16 cellular contexts compared by ENCODE assay signal in the genomic region with DNA sequence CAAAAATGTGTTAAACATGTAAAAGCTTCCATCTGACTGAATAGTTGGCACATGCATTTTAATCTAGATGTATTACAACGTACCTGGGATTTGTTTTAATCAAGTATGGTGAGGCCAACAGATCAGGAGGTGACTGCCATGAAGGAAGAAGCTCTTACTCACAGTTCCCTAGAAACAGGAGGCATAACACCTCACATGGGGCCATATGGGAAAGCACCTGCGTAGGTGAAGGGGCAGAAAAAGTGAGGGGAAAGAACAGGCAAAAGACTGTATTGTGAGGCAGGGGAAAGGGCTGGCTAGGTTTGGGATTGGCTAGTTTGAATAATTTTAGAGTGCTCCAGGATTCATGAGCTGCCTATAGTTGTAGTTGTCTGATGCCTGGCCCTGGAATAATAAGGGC. TPM values are rescaled to one million over a fixed set of nuclear protein-coding genes. Genes with fewer than 3 reads are reported as not detected.
DNase-seq lines count a peak whose midpoint lies in the region; ATAC-seq, FAIRE-seq and TF ChIP-seq lines count a peak whose summit lies in the region.
"Had no signal": no experiment of that assay in that cellular context is flagged by ENCODE, and none has a peak within 500 bp of the region (broad histone marks: within the 10 kb centered on the region; RNA-seq: fewer than 3 reads in every experiment).

No MANE protein-coding gene starts in this region.

- peak overlapping the region; percentile 67 for H3K27ac Mint-ChIP-seq in activated CD4-positive, alpha-beta T cell treated with anti-CD3 and anti-CD28 coated beads, Interleukin-2, amount 10 ng/mL, durations not matched to agents 24 days and 14 days
- H3K27ac Mint-ChIP-seq in stimulated activated effector memory CD8-positive, alpha-beta T cell treated with anti-CD3 and anti-CD28 coated beads, Interleukin-12 subunit alpha, Interleukin-12 subunit beta, amount 100 ng/mL, for 72 hours, result peak overlapping the region; percentile 86
- peak overlapping the region in 2 of 7 donors; percentile 25 to 36 for H3K27ac Mint-ChIP-seq in CD4-positive, alpha-beta memory T cell

- no peak for ATAC-seq in stimulated activated effector memory CD8-positive, alpha-beta T cell treated with anti-CD3 and anti-CD28 coated beads, Interleukin-12 subunit alpha, Interleukin-12 subunit beta, amount 100 ng/mL, for 72 hours
- no peak for ATAC-seq in HepG2
- ATAC-seq: effector memory CD8-positive, alpha-beta T cell had no signal

- in situ Hi-C loops in HepG2 (cut with HindIII; ENCODE audit: extremely low pct_ligation_motif_present, low pct_unique_long_range_greater_than_20kb), result no loop called here

- no TSS peak for BruUV-seq in HepG2 (replicated peaks; lab: Mats Ljungman, UMichigan)

- H3K36me3 Mint-ChIP-seq in activated CD4-positive, alpha-beta T cell treated with anti-CD3 and anti-CD28 coated beads, Interleukin-2, amount 10 ng/mL, durations not matched to agents 24 days and 14 days (ENCODE audit: low read depth), result peaks cover 39% of the 10 kb centered on the region
- H3K36me3 Mint-ChIP-seq in stimulated activated effector memory CD8-positive, alpha-beta T cell treated with anti-CD3 and anti-CD28 coated beads, Interleukin-12 subunit alpha, Interleukin-12 subunit beta, amount 100 ng/mL, for 72 hours, result no peaks in the 10 kb centered on the region
- H3K36me3 Mint-ChIP-seq in CD4-positive, alpha-beta memory T cell, result peaks cover 25 to 28% of the 10 kb centered on the region in 2 donors

- H3K27ac ChIP-seq in RWPE1 (peak overlapping the region; percentile 40), esophagus (ENCODE audit: low read depth in 2 of 2, low read length in 1 of 2) (peak overlapping the region; percentile 52 to 56), HepG2 (ENCODE audit: extremely low read length, insufficient read depth, low read length) (no peak overlapping the region)
- H3K27ac ChIP-seq in CD4-positive, alpha-beta memory T cell (ENCODE audit: low read depth, low read length), result no peak overlapping the region

- TF ChIP-seq RAD21 in HepG2 (CRISPR knock-in tag; IDR thresholded peaks at IDR 0.05), result no peak

- no peak overlapping the region for H3K9ac ChIP-seq in HepG2 (ENCODE audit: insufficient read depth, low read depth, low read length)

- WGBS in esophagus, 2 donors, result 79 to 80% methylated on average over 2 of the region's 2 CpGs
- WGBS in HepG2 (ENCODE audit: low lambda C conversion rate), result 90% methylated on average over 2 of the region's 2 CpGs

- no peak for DNase-seq in activated CD4-positive, alpha-beta T cell treated with anti-CD3 and anti-CD28 coated beads, Interleukin-2, amount 10 ng/mL, durations not matched to agents 24 days and 14 days
- no peak for DNase-seq in activated CD4-positive, alpha-beta T cell treated with anti-CD3 and anti-CD28 coated beads for 4 hours
- DNase-seq in RWPE1 (ENCODE audit: low spot score), result no peak
- DNase-seq in stimulated activated effector memory CD8-positive, alpha-beta T cell treated with anti-CD3 and anti-CD28 coated beads, Interleukin-12 subunit alpha, Interleukin-12 subunit beta, amount 100 ng/mL, for 72 hours (ENCODE audit: low spot score in 2 of 2), result no peak
- DNase-seq in CD4-positive, alpha-beta memory T cell, result no peak
- DNase-seq in NCI-H1436 treated with DMSO at 0.1 percent for 48 hours (lab: John Stamatoyannopoulos, UW), result no peak
- no peak for DNase-seq in HepG2 (ENCODE audit: low spot score)
- DNase-seq: amniotic stem cell; CD8-positive, alpha-beta memory T cell; effector memory CD8-positive, alpha-beta T cell; EL; KBM-7; NCI-H2081 treated with DMSO at 0.1 percent for 48 hours; NCI-H524; uterus had no signal

- H3K79me2 ChIP-seq in HepG2 (ENCODE audit: insufficient read depth, low read length), result no peaks in the 10 kb centered on the region

- peak overlapping the region; percentile 13 for H3K4me3 Mint-ChIP-seq in activated CD4-positive, alpha-beta T cell treated with anti-CD3 and anti-CD28 coated beads, Interleukin-2, amount 10 ng/mL, durations not matched to agents 24 days and 14 days
- H3K4me3 Mint-ChIP-seq in stimulated activated effector memory CD8-positive, alpha-beta T cell treated with anti-CD3 and anti-CD28 coated beads, Interleukin-12 subunit alpha, Interleukin-12 subunit beta, amount 100 ng/mL, for 72 hours, result peak overlapping the region; percentile 30
- H3K4me3 Mint-ChIP-seq in CD4-positive, alpha-beta memory T cell, result peak overlapping the region in 4 of 8 donors; percentile 18 to 48 (median 43)

- H3K9me3 ChIP-seq in esophagus (ENCODE audit: control insufficient read depth in 2 of 2, insufficient read depth in 1 of 2, low read depth in 1 of 2, low read length in 1 of 2) (no peaks in the 10 kb centered on the region), HepG2 (ENCODE audit: low read length) (no peaks in the 10 kb centered on the region)
- no peaks in the 10 kb centered on the region for H3K9me3 ChIP-seq in CD4-positive, alpha-beta memory T cell (ENCODE audit: control insufficient read depth in 1 of 2, low read length in 2 of 2)
- H3K9me3 ChIP-seq: uterus had no signal

- no peak for FAIRE-seq in HepG2 (lab: Jason Lieb, UNC)

- H3K27me3 Mint-ChIP-seq in activated CD4-positive, alpha-beta T cell treated with anti-CD3 and anti-CD28 coated beads, Interleukin-2, amount 10 ng/mL, durations not matched to agents 24 days and 14 days, result no peaks in the 10 kb centered on the region
- no peaks in the 10 kb centered on the region for H3K27me3 Mint-ChIP-seq in CD4-positive, alpha-beta memory T cell
- H3K27me3 Mint-ChIP-seq: CD8-positive, alpha-beta memory T cell; effector memory CD8-positive, alpha-beta T cell had no signal

- H3K4me1 Mint-ChIP-seq in activated CD4-positive, alpha-beta T cell treated with anti-CD3 and anti-CD28 coated beads, Interleukin-2, amount 10 ng/mL, durations not matched to agents 24 days and 14 days, result peaks cover 67% of the 10 kb centered on the region
- H3K4me1 Mint-ChIP-seq in stimulated activated effector memory CD8-positive, alpha-beta T cell treated with anti-CD3 and anti-CD28 coated beads, Interleukin-12 subunit alpha, Interleukin-12 subunit beta, amount 100 ng/mL, for 72 hours, result peaks cover 78% of the 10 kb centered on the region
- H3K4me1 Mint-ChIP-seq in CD4-positive, alpha-beta memory T cell, result peaks cover 48 to 86% (median 75%) of the 10 kb centered on the region in 4 donors

- H3K4me3 ChIP-seq in esophagus (ENCODE audit: low read depth in 1 of 2, low read length in 2 of 2), result no peak overlapping the region
- no peak overlapping the region for H3K4me3 ChIP-seq in CD4-positive, alpha-beta memory T cell (ENCODE audit: low read length in 2 of 2)
- H3K4me3 ChIP-seq in HepG2 (replicated peaks in 1 of 3; ENCODE audit: insufficient read depth in 1 of 3, low read depth in 2 of 3, low read length in 3 of 3), result no peak overlapping the region
- H3K4me3 ChIP-seq: uterus had no signal

- H3K27me3 ChIP-seq in esophagus (ENCODE audit: control insufficient read depth in 1 of 2, insufficient read depth in 2 of 2, low read length in 2 of 2) (no peaks in the 10 kb centered on the region), HepG2 (ENCODE audit: control insufficient read depth in 1 of 2, insufficient read depth in 2 of 2, low read length in 2 of 2) (no peaks in the 10 kb centered on the region)
- H3K27me3 ChIP-seq in CD4-positive, alpha-beta memory T cell (ENCODE audit: insufficient read depth, low read length), result no peaks in the 10 kb centered on the region
- H3K27me3 ChIP-seq: uterus had no signal

- no peak for TF ChIP-seq EP300 in HepG2 (IDR thresholded peaks at IDR 0.05; ENCODE audit: low read depth in 2 of 2, low read length in 2 of 2)
- TF ChIP-seq EP300 in HepG2 (CRISPR knock-in tag; IDR thresholded peaks at IDR 0.05; ENCODE audit: borderline replicate concordance), result no peak

- H3K4me2 ChIP-seq in HepG2 (ENCODE audit: low read depth, low read length), result no peak overlapping the region

- no peak overlapping the region for H2AFZ ChIP-seq in HepG2 (ENCODE audit: low read length)

- no peaks in the 10 kb centered on the region for H4K20me1 ChIP-seq in HepG2 (ENCODE audit: insufficient read depth, low read length)

- intact Hi-C loops in activated CD4-positive, alpha-beta T cell treated with anti-CD3 and anti-CD28 coated beads, Interleukin-2, amount 10 ng/mL, durations not matched to agents 24 days and 14 days (cut with micrococcal nuclease), result no loop called here
- intact Hi-C loops in CD4-positive, alpha-beta memory T cell (cut with micrococcal nuclease), result no loop called here
- intact Hi-C loops in HepG2 (cut with micrococcal nuclease; ENCODE audit: unreplicated experiment), result no loop called here

- H3K36me3 ChIP-seq in esophagus (ENCODE audit: control insufficient read depth in 2 of 2, insufficient read depth in 2 of 2, low read length in 1 of 2) (no peaks in the 10 kb centered on the region), HepG2 (replicated peaks in 1 of 2; ENCODE audit: control insufficient read depth in 1 of 2, insufficient read depth in 2 of 2, low read length in 2 of 2) (no peaks in the 10 kb centered on the region)
- H3K36me3 ChIP-seq in CD4-positive, alpha-beta memory T cell (ENCODE audit: insufficient read depth, low read length), result no peaks in the 10 kb centered on the region
- H3K36me3 ChIP-seq: uterus had no signal

- H3K4me1 ChIP-seq in esophagus (ENCODE audit: control insufficient read depth in 2 of 2, insufficient read depth in 2 of 2, low read length in 1 of 2) (peaks cover 9 to 14% of the 10 kb centered on the region in 2 donors), HepG2 (ENCODE audit: insufficient read depth, low read length) (peaks cover 66% of the 10 kb centered on the region)
- H3K4me1 ChIP-seq in CD4-positive, alpha-beta memory T cell (ENCODE audit: insufficient read depth, low read length), result peaks cover 85% of the 10 kb centered on the region

- TF ChIP-seq CTCF in RWPE1 (conservative IDR thresholded peaks at IDR 0.05; ENCODE audit: low read depth) (no peak), HepG2 (CRISPR knock-in tag; IDR thresholded peaks at IDR 0.05) (no peak)

- CTCF ChIA-PET in RWPE1 (lab: Yijun Ruan, JAX) (interaction anchor here (0.6 to 1.1 kb wide), 2 partner anchors 9 to 19 kb away, joined by 3 to 4 read pairs; no protein-coding TSS in a partner anchor), HepG2 (lab: Yijun Ruan, JAX; ENCODE audit: low intra/inter-chr PET ratio, low total read pairs) (no interaction called here)
- CTCF ChIA-PET in CD4-positive, alpha-beta memory T cell (lab: Charles Lee; ENCODE audit: partially characterized antibody), result interaction anchor here (0.9 to 7.3 kb wide), 3 partner anchors 9 to 61 kb away, joined by 3 to 31 read pairs (median 5); a partner anchor contains a TSS

- POLR2A ChIA-PET in RWPE1 (lab: Yijun Ruan, JAX; ENCODE audit: low non-redundant PET), result interaction anchor here (0.9 kb wide), 1 partner anchor 50 kb away, joined by 3 read pairs; no protein-coding TSS in a partner anchor
- POLR2A ChIA-PET in CD4-positive, alpha-beta memory T cell (lab: Charles Lee; ENCODE audit: partially characterized antibody), result interaction anchor here (2.4 kb wide), 1 partner anchor 9 kb away, joined by 9 read pairs; a partner anchor contains a TSS
- POLR2A ChIA-PET in HepG2 (lab: Yijun Ruan, JAX), result no interaction called here

- H3K9me3 Mint-ChIP-seq in activated CD4-positive, alpha-beta T cell treated with anti-CD3 and anti-CD28 coated beads, Interleukin-2, amount 10 ng/mL, durations not matched to agents 24 days and 14 days, result no peaks in the 10 kb centered on the region
- no peaks in the 10 kb centered on the region for H3K9me3 Mint-ChIP-seq in stimulated activated effector memory CD8-positive, alpha-beta T cell treated with anti-CD3 and anti-CD28 coated beads, Interleukin-12 subunit alpha, Interleukin-12 subunit beta, amount 100 ng/mL, for 72 hours
- H3K9me3 Mint-ChIP-seq in CD4-positive, alpha-beta memory T cell, result peaks cover 0 to 2% (median 0%) of the 10 kb centered on the region in 8 donors
- H3K9me3 Mint-ChIP-seq: CD8-positive, alpha-beta memory T cell; effector memory CD8-positive, alpha-beta T cell had no signal

- no peak for TF ChIP-seq POLR2A in HepG2 (IDR thresholded peaks at IDR 0.05; ENCODE audit: insufficient read depth in 1 of 2, low read depth in 2 of 2, low read length in 2 of 2)

RNA-seq across cellular contexts. Expression of a gene that starts 9.6 kb away (rescaled TPM):
- total RNA-seq in activated CD4-positive, alpha-beta T cell treated with anti-CD3 and anti-CD28 coated beads, Interleukin-2, amount 10 ng/mL, durations not matched to agents 24 days and 14 days, result 103 and 108 TPM in 2 replicates
- polyA plus RNA-seq in esophagus, result 10 to 100 TPM; 75.6 to 88.4 TPM
- 10 to 100 TPM; 47.9 to 51.0 TPM for total RNA-seq in CD4-positive, alpha-beta memory T cell
- polyA plus RNA-seq in CD4-positive, alpha-beta memory T cell, result 100 to 1,000 TPM; 118 to 183 TPM
- 19.4 and 25.9 TPM in 2 replicates for total RNA-seq in HepG2 (2016; rRNA removed; fragmentation: Illumina TruSeq; extraction: Trizol)
- total RNA-seq in HepG2 (2016; cell fraction: cytosol; rRNA removed; fragmentation: Illumina TruSeq; extraction: Trizol; ENCODE audit: low read depth), result 14.8 and 16.6 TPM in 2 replicates
- 19.9 and 25.8 TPM in 2 replicates for total RNA-seq in HepG2 (2016; cell fraction: insoluble cytoplasmic fraction; rRNA removed; fragmentation: Illumina TruSeq; extraction: Trizol)
- total RNA-seq in HepG2 (2016; cell fraction: membrane; rRNA removed; fragmentation: Illumina TruSeq; extraction: Trizol), result 20.2 and 21.7 TPM in 2 replicates
- total RNA-seq in HepG2 (2016; cell fraction: nucleus; rRNA removed; fragmentation: Illumina TruSeq; extraction: Trizol), result 7.5 and 8.5 TPM in 2 replicates
- polyA plus RNA-seq in HepG2 (2011; rRNA removed), result 17.5 and 19.3 TPM in 2 replicates
- polyA plus RNA-seq in HepG2 (2011; cell fraction: cytosol; rRNA removed), result 15.4 and 18.8 TPM in 2 replicates
- polyA plus RNA-seq in HepG2 (2011; cell fraction: nucleus; rRNA removed), result 7.0 and 7.3 TPM in 2 replicates
- polyA plus RNA-seq in HepG2 (2012), result 7.7 and 8.6 TPM in 2 replicates
- 13.3 and 13.9 TPM in 2 replicates for polyA plus RNA-seq in HepG2 (2016; cell fraction: cytosol; fragmentation: Illumina TruSeq; extraction: Trizol; ENCODE audit: low read depth)
- polyA plus RNA-seq in HepG2 (2016; cell fraction: insoluble cytoplasmic fraction; fragmentation: Illumina TruSeq; extraction: Trizol; ENCODE audit: low read depth), result 20.1 and 20.6 TPM in 2 replicates
- 15.0 and 15.1 TPM in 2 replicates for polyA plus RNA-seq in HepG2 (2016; cell fraction: membrane; fragmentation: Illumina TruSeq; extraction: Trizol; ENCODE audit: low read depth)
- 7.2 and 10.5 TPM in 2 replicates for polyA plus RNA-seq in HepG2 (2016; cell fraction: nucleus; fragmentation: Illumina TruSeq; extraction: Trizol; ENCODE audit: insufficient read depth, low read depth)
- 17.0 and 23.7 TPM in 2 replicates for polyA minus RNA-seq in HepG2 (2011; rRNA and poly(A)+ RNA removed; ENCODE audit: low replicate concordance)
- 8.4 and 13.7 TPM in 2 replicates for polyA minus RNA-seq in HepG2 (2011; cell fraction: cytosol; rRNA and poly(A)+ RNA removed)
- 8.0 and 12.3 TPM in 2 replicates for polyA minus RNA-seq in HepG2 (2011; cell fraction: nucleus; rRNA and poly(A)+ RNA removed)

RNA-seq across cellular contexts. Expression of a gene that starts 57.3 kb away (rescaled TPM):
- 42.8 and 44.8 TPM in 2 replicates for total RNA-seq in activated CD4-positive, alpha-beta T cell treated with anti-CD3 and anti-CD28 coated beads, Interleukin-2, amount 10 ng/mL, durations not matched to agents 24 days and 14 days
- polyA plus RNA-seq in esophagus (10 to 100 TPM in 1 of 2 donors, 1 to 10 TPM in 1; 6.5 to 11.1 TPM), HepG2 (2011; rRNA removed) (10.0 and 11.8 TPM in 2 replicates)
- 10 to 100 TPM; 43.0 to 43.9 TPM for total RNA-seq in CD4-positive, alpha-beta memory T cell
- polyA plus RNA-seq in CD4-positive, alpha-beta memory T cell, result 10 to 100 TPM; 38.8 to 40.7 TPM
- 44.3 and 67.5 TPM in 2 replicates for total RNA-seq in HepG2 (2016; rRNA removed; fragmentation: Illumina TruSeq; extraction: Trizol)
- 9.7 and 14.1 TPM in 2 replicates for total RNA-seq in HepG2 (2016; cell fraction: cytosol; rRNA removed; fragmentation: Illumina TruSeq; extraction: Trizol; ENCODE audit: low read depth)
- total RNA-seq in HepG2 (2016; cell fraction: insoluble cytoplasmic fraction; rRNA removed; fragmentation: Illumina TruSeq; extraction: Trizol), result 45.6 and 82.4 TPM in 2 replicates
- 37.2 and 39.9 TPM in 2 replicates for total RNA-seq in HepG2 (2016; cell fraction: membrane; rRNA removed; fragmentation: Illumina TruSeq; extraction: Trizol)
- 21.7 and 23.9 TPM in 2 replicates for total RNA-seq in HepG2 (2016; cell fraction: nucleus; rRNA removed; fragmentation: Illumina TruSeq; extraction: Trizol)
- polyA plus RNA-seq in HepG2 (2011; cell fraction: cytosol; rRNA removed), result 7.2 and 9.3 TPM in 2 replicates
- polyA plus RNA-seq in HepG2 (2011; cell fraction: nucleus; rRNA removed), result 5.0 and 5.5 TPM in 2 replicates
- 31.1 and 38.9 TPM in 2 replicates for polyA plus RNA-seq in HepG2 (2012)
- 4.7 and 5.4 TPM in 2 replicates for polyA plus RNA-seq in HepG2 (2016; cell fraction: cytosol; fragmentation: Illumina TruSeq; extraction: Trizol; ENCODE audit: low read depth)
- polyA plus RNA-seq in HepG2 (2016; cell fraction: insoluble cytoplasmic fraction; fragmentation: Illumina TruSeq; extraction: Trizol; ENCODE audit: low read depth), result 54.5 and 55.8 TPM in 2 replicates
- polyA plus RNA-seq in HepG2 (2016; cell fraction: membrane; fragmentation: Illumina TruSeq; extraction: Trizol; ENCODE audit: low read depth), result 16.2 and 20.1 TPM in 2 replicates
- 27.7 and 30.6 TPM in 2 replicates for polyA plus RNA-seq in HepG2 (2016; cell fraction: nucleus; fragmentation: Illumina TruSeq; extraction: Trizol; ENCODE audit: insufficient read depth, low read depth)
- 11.2 and 14.4 TPM in 2 replicates for polyA minus RNA-seq in HepG2 (2011; rRNA and poly(A)+ RNA removed; ENCODE audit: low replicate concordance)
- polyA minus RNA-seq in HepG2 (2011; cell fraction: cytosol; rRNA and poly(A)+ RNA removed), result 15.0 and 20.2 TPM in 2 replicates
- polyA minus RNA-seq in HepG2 (2011; cell fraction: nucleus; rRNA and poly(A)+ RNA removed), result 11.6 and 13.8 TPM in 2 replicates

Comparison
In these comparisons a context has a peak if more than half of its experiments do, and no peak if none do; other contexts are left out.
1. H3K27ac ChIP-seq: peak in RWPE1 (single experiment) and esophagus (2 of 2); none in CD4-positive, alpha-beta memory T cell (single experiment) and HepG2 (single experiment).